ENCODE assay signal across 1 cellular context in genomic region chr2:120227111-120227991, GRCh38.
TF ChIP-seq lines count a peak whose summit lies in the region.

No MANE protein-coding gene starts in this region.

TF ChIP-seq in GM12878, 131 proteins besides CTCF, POLR2A, EP300 and RAD21:
- TF ChIP-seq NR2C2 (IDR thresholded peaks at IDR 0.05; ENCODE audit: borderline replicate concordance, control insufficient read depth, insufficient read length, low read depth) (no peak), SRF (IDR thresholded peaks at IDR 0.05; ENCODE audit: low read depth in 2 of 2, low read length in 2 of 2) (no peak), TCF12 (IDR thresholded peaks at IDR 0.05; ENCODE audit: low read depth, low read length) (no peak), BCLAF1 (IDR thresholded peaks at IDR 0.05) (no peak), ASH2L (IDR thresholded peaks at IDR 0.05; ENCODE audit: borderline replicate concordance, low read depth) (no peak), POLR2AphosphoS5 (IDR thresholded peaks at IDR 0.05; ENCODE audit: low read length) (no peak), ZNF687 (IDR thresholded peaks at IDR 0.05) (no peak), CHD4 (IDR thresholded peaks at IDR 0.05) (no peak), CHD2 (IDR thresholded peaks at IDR 0.05; ENCODE audit: borderline replicate concordance, low read depth, low read length) (no peak), RELA (IDR thresholded peaks at IDR 0.05; ENCODE audit: borderline replicate concordance, partially characterized antibody) (no peak), ZBTB40 (IDR thresholded peaks at IDR 0.05; ENCODE audit: borderline replicate concordance) (no peak), HDGF (IDR thresholded peaks at IDR 0.05) (no peak)
